ENCODE assay signal across 7 cellular contexts in the genomic region with DNA sequence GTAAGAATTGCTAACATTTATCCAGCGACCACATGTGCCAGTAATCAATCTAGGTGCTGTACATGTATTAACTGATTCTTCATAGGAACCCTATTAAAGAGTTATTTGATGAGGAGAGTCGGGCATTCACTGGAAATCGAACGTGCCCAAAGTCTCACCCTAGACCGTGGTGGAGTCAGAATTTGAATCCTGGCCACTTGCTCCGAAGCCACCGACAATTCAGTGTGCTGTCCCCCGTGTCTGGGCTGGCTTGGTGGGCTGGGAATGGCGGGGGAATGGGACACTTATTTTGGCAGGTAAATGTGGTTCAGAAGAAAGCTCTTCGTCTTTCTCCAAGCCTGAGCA. TPM values are rescaled to one million over a fixed set of nuclear protein-coding genes. Genes with fewer than 3 reads are reported as not detected.
A peak's percentile ranks its signal among the peaks of the same experiment; 100 is the strongest.
DNase-seq lines count a peak whose midpoint lies in the region; ATAC-seq and TF ChIP-seq lines count a peak whose summit lies in the region.

No MANE protein-coding gene starts in this region.

- no peak for TF ChIP-seq CTCF in HFFc6 (IDR thresholded peaks at IDR 0.05)

- no peak for ATAC-seq in activated CD8-positive, alpha-beta T cell treated with anti-CD3 and anti-CD28 coated beads, Interleukin-2, amount 10 ng/mL, durations not matched to agents 7 days and 5 days
- no peak for ATAC-seq in stimulated activated memory B cell treated with anti-CD40 and anti-IgM and Interleukin-4, amounts not matched to agents 10 μg/mL and 1 μg/mL and 100 μg/mL, for 72 hours
- ATAC-seq in GM18502 (IDR thresholded peaks at IDR 0.05; ENCODE audit: poor library complexity, unreplicated experiment) = no peak

- peak overlapping the region; percentile 81 for H3K4me3 ChIP-seq in iPS-11a (ENCODE audit: low read depth, low read length)

- H3K9me3 Mint-ChIP-seq in HFFc6 = no peaks in the 10 kb centered on the region
- H3K9me3 Mint-ChIP-seq in activated CD8-positive, alpha-beta T cell treated with anti-CD3 and anti-CD28 coated beads, Interleukin-2, amount 10 ng/mL, durations not matched to agents 7 days and 5 days (ENCODE audit: insufficient read depth) = no peaks in the 10 kb centered on the region
- no peaks in the 10 kb centered on the region for H3K9me3 Mint-ChIP-seq in stimulated activated memory B cell treated with anti-CD40 and anti-IgM and Interleukin-4, amounts not matched to agents 10 μg/mL and 1 μg/mL and 100 μg/mL, for 72 hours

- peaks cover 17% of the 10 kb centered on the region for H3K4me1 Mint-ChIP-seq in HFFc6 (ENCODE audit: low read depth)
- peaks cover 50% of the 10 kb centered on the region for H3K4me1 Mint-ChIP-seq in activated CD8-positive, alpha-beta T cell treated with anti-CD3 and anti-CD28 coated beads, Interleukin-2, amount 10 ng/mL, durations not matched to agents 7 days and 5 days (ENCODE audit: low read depth)
- peaks cover 33% of the 10 kb centered on the region for H3K4me1 Mint-ChIP-seq in stimulated activated memory B cell treated with anti-CD40 and anti-IgM and Interleukin-4, amounts not matched to agents 10 μg/mL and 1 μg/mL and 100 μg/mL, for 72 hours

- CTCF ChIA-PET in activated CD8-positive, alpha-beta T cell treated with anti-CD3 and anti-CD28 coated beads, Interleukin-2, amount 10 ng/mL, durations not matched to agents 7 days and 5 days (lab: Charles Lee) = interaction anchor here (1.0 to 3.4 kb wide), 21 partner anchors 11 to 147 kb away, joined by 3 to 37 read pairs (median 5); no protein-coding TSS in a partner anchor

- H3K27ac Mint-ChIP-seq in HFFc6 = no peak overlapping the region
- H3K27ac Mint-ChIP-seq in activated CD8-positive, alpha-beta T cell treated with anti-CD3 and anti-CD28 coated beads, Interleukin-2, amount 10 ng/mL, durations not matched to agents 7 days and 5 days = peak overlapping the region; percentile 60
- H3K27ac Mint-ChIP-seq in stimulated activated memory B cell treated with anti-CD40 and anti-IgM and Interleukin-4, amounts not matched to agents 10 μg/mL and 1 μg/mL and 100 μg/mL, for 72 hours = peak overlapping the region; percentile 66

- POLR2A ChIA-PET in activated CD8-positive, alpha-beta T cell treated with anti-CD3 and anti-CD28 coated beads, Interleukin-2, amount 10 ng/mL, durations not matched to agents 7 days and 5 days (lab: Charles Lee) = interaction anchor here (0.7 to 1.8 kb wide), 7 partner anchors 10 to 161 kb away, joined by 3 to 12 read pairs (median 5); no protein-coding TSS in a partner anchor

- H3K36me3 Mint-ChIP-seq in HFFc6 (ENCODE audit: low read depth) = no peaks in the 10 kb centered on the region
- peaks cover 3% of the 10 kb centered on the region for H3K36me3 Mint-ChIP-seq in activated CD8-positive, alpha-beta T cell treated with anti-CD3 and anti-CD28 coated beads, Interleukin-2, amount 10 ng/mL, durations not matched to agents 7 days and 5 days (ENCODE audit: low read depth)
- H3K36me3 Mint-ChIP-seq in stimulated activated memory B cell treated with anti-CD40 and anti-IgM and Interleukin-4, amounts not matched to agents 10 μg/mL and 1 μg/mL and 100 μg/mL, for 72 hours = no peaks in the 10 kb centered on the region

- H3K27me3 Mint-ChIP-seq in HFFc6 (ENCODE audit: insufficient read depth) = peaks cover 12% of the 10 kb centered on the region
- no peaks in the 10 kb centered on the region for H3K27me3 Mint-ChIP-seq in activated CD8-positive, alpha-beta T cell treated with anti-CD3 and anti-CD28 coated beads, Interleukin-2, amount 10 ng/mL, durations not matched to agents 7 days and 5 days (ENCODE audit: low read depth)
- no peaks in the 10 kb centered on the region for H3K27me3 Mint-ChIP-seq in stimulated activated memory B cell treated with anti-CD40 and anti-IgM and Interleukin-4, amounts not matched to agents 10 μg/mL and 1 μg/mL and 100 μg/mL, for 72 hours

- H3K4me3 Mint-ChIP-seq in HFFc6 = peak overlapping the region; percentile 70
- peak overlapping the region; percentile 67 for H3K4me3 Mint-ChIP-seq in activated CD8-positive, alpha-beta T cell treated with anti-CD3 and anti-CD28 coated beads, Interleukin-2, amount 10 ng/mL, durations not matched to agents 7 days and 5 days
- H3K4me3 Mint-ChIP-seq in stimulated activated memory B cell treated with anti-CD40 and anti-IgM and Interleukin-4, amounts not matched to agents 10 μg/mL and 1 μg/mL and 100 μg/mL, for 72 hours = peak overlapping the region; percentile 74

- DNase-seq in HFFc6 (no peak), GF-D8 (lab: John Stamatoyannopoulos, UW) (no peak), NCI-H2081 (lab: John Stamatoyannopoulos, UW) (no peak)
- DNase-seq in activated CD8-positive, alpha-beta T cell treated with anti-CD3 and anti-CD28 coated beads, Interleukin-2, amount 10 ng/mL, durations not matched to agents 7 days and 5 days = no peak

RNA-seq across cellular contexts. Expression of a gene that starts 0.7 kb away (rescaled TPM):
- total RNA-seq in HFFc6 (2021; fragmentation: NEBNext Ultra II Directional; extraction: Animal tissue kit (Norgen Biotek cat#: 25700)) = 1 to 10 TPM; 1.9 to 4.9 (median 3.6) TPM
- total RNA-seq in activated CD8-positive, alpha-beta T cell treated with anti-CD3 and anti-CD28 coated beads, Interleukin-2, amount 10 ng/mL, durations not matched to agents 7 days and 5 days = 10 to 100 TPM; 45.3 to 45.8 TPM

Comparison
In these comparisons a context has a peak if more than half of its experiments do, and no peak if none do; other contexts are left out.
1. RNA of a gene that starts 0.7 kb away (total RNA-seq): 45.3 to 45.8 TPM in activated CD8-positive, alpha-beta T cell treated with anti-CD3 and anti-CD28 coated beads, Interleukin-2, amount 10 ng/mL, durations not matched to agents 7 days and 5 days; 1.9 to 4.9 TPM in HFFc6; every median in the first group is over 4 times any median in the second.
2. Peak in every context shown above with its lines, with median percentiles within 50 percentile points of each other: H3K4me3 Mint-ChIP-seq.